10 cellular contexts compared by ENCODE assay signal in genomic region chr2:237743561-237744269, GRCh38. TPM values are rescaled to one million over a fixed set of nuclear protein-coding genes. Genes with fewer than 3 reads are reported as not detected.
DNase-seq lines count a peak whose midpoint lies in the region; ATAC-seq and TF ChIP-seq lines count a peak whose summit lies in the region.
"Had no signal": no experiment of that assay in that cellular context is flagged by ENCODE, and none has a peak within 500 bp of the region (broad histone marks: within the 10 kb centered on the region; RNA-seq: fewer than 3 reads in every experiment).

No MANE protein-coding gene starts in this region.

- TF ChIP-seq CTCF in type B pancreatic cell (conservative IDR thresholded peaks at IDR 0.05), result peak; percentile 57

- H3K4me1 Mint-ChIP-seq in activated T-cell treated with anti-CD3 and anti-CD28 coated beads, Interleukin-2, amount 50 U/mL, for 72 hours (ENCODE audit: low read depth), result peaks cover 31% of the 10 kb centered on the region
- H3K4me1 Mint-ChIP-seq in activated T-helper 2 cell treated with anti-CD3 and anti-CD28 coated beads, Interferon-gamma antibody, Interleukin-2, Interleukin-4, amounts not matched to agents 10 μg/mL and 5 μg/mL and 100 μg/mL, durations not matched to agents 14 hours and 24 hours and 36 hours (ENCODE audit: low read depth), result peaks cover 15% of the 10 kb centered on the region
- H3K4me1 Mint-ChIP-seq in type B pancreatic cell (ENCODE audit: unreplicated experiment), result peaks cover 46% of the 10 kb centered on the region

- H3K36me3 Mint-ChIP-seq in activated T-cell treated with anti-CD3 and anti-CD28 coated beads, Interleukin-2, amount 50 U/mL, for 72 hours (ENCODE audit: insufficient read depth in 2 of 2), result peaks cover 9 to 11% of the 10 kb centered on the region in 2 donors
- H3K36me3 Mint-ChIP-seq in activated T-helper 2 cell treated with anti-CD3 and anti-CD28 coated beads, Interferon-gamma antibody, Interleukin-2, Interleukin-4, amounts not matched to agents 10 μg/mL and 5 μg/mL and 100 μg/mL, durations not matched to agents 14 hours and 24 hours and 36 hours (ENCODE audit: low read depth), result peaks cover 55% of the 10 kb centered on the region
- H3K36me3 Mint-ChIP-seq in type B pancreatic cell, result peaks cover 10% of the 10 kb centered on the region

- no peaks in the 10 kb centered on the region for H3K9me3 Mint-ChIP-seq in activated T-cell treated with anti-CD3 and anti-CD28 coated beads, Interleukin-2, amount 50 U/mL, for 72 hours
- no peaks in the 10 kb centered on the region for H3K9me3 Mint-ChIP-seq in activated T-helper 2 cell treated with anti-CD3 and anti-CD28 coated beads, Interferon-gamma antibody, Interleukin-2, Interleukin-4, amounts not matched to agents 10 μg/mL and 5 μg/mL and 100 μg/mL, durations not matched to agents 14 hours and 24 hours and 36 hours
- H3K9me3 Mint-ChIP-seq in type B pancreatic cell, result no peaks in the 10 kb centered on the region

- no peak overlapping the region for H3K4me3 Mint-ChIP-seq in activated T-cell treated with anti-CD3 and anti-CD28 coated beads, Interleukin-2, amount 50 U/mL, for 72 hours
- no peak overlapping the region for H3K4me3 Mint-ChIP-seq in activated T-helper 2 cell treated with anti-CD3 and anti-CD28 coated beads, Interferon-gamma antibody, Interleukin-2, Interleukin-4, amounts not matched to agents 10 μg/mL and 5 μg/mL and 100 μg/mL, durations not matched to agents 14 hours and 24 hours and 36 hours (ENCODE audit: low read depth)
- peak overlapping the region; percentile 46 for H3K4me3 Mint-ChIP-seq in type B pancreatic cell

- H3K27me3 Mint-ChIP-seq in activated T-cell treated with anti-CD3 and anti-CD28 coated beads, Interleukin-2, amount 50 U/mL, for 72 hours (ENCODE audit: low read depth), result no peaks in the 10 kb centered on the region
- no peaks in the 10 kb centered on the region for H3K27me3 Mint-ChIP-seq in activated T-helper 2 cell treated with anti-CD3 and anti-CD28 coated beads, Interferon-gamma antibody, Interleukin-2, Interleukin-4, amounts not matched to agents 10 μg/mL and 5 μg/mL and 100 μg/mL, durations not matched to agents 14 hours and 24 hours and 36 hours (ENCODE audit: low read depth)
- H3K27me3 Mint-ChIP-seq in type B pancreatic cell, result no peaks in the 10 kb centered on the region

- intact Hi-C loops in activated T-helper 2 cell treated with anti-CD3 and anti-CD28 coated beads, Interferon-gamma antibody, Interleukin-2, Interleukin-4, amounts not matched to agents 10 μg/mL and 5 μg/mL and 100 μg/mL, durations not matched to agents 14 hours and 24 hours and 36 hours (cut with micrococcal nuclease), result loop anchor here (2.0 kb wide), 3 partner anchors 13 to 163 kb away; no protein-coding TSS in a partner anchor

- ATAC-seq in activated T-cell treated with anti-CD3 and anti-CD28 coated beads, Interleukin-2, amount 50 U/mL, for 72 hours (replicated peaks in 1 of 2), result no peak
- no peak for ATAC-seq in HG03045 (IDR thresholded peaks at IDR 0.05; ENCODE audit: unreplicated experiment)

- H3K27ac Mint-ChIP-seq in activated T-cell treated with anti-CD3 and anti-CD28 coated beads, Interleukin-2, amount 50 U/mL, for 72 hours, result peak overlapping the region; percentile 86
- peak overlapping the region; percentile 53 for H3K27ac Mint-ChIP-seq in activated T-helper 2 cell treated with anti-CD3 and anti-CD28 coated beads, Interferon-gamma antibody, Interleukin-2, Interleukin-4, amounts not matched to agents 10 μg/mL and 5 μg/mL and 100 μg/mL, durations not matched to agents 14 hours and 24 hours and 36 hours
- peak overlapping the region; percentile 75 for H3K27ac Mint-ChIP-seq in type B pancreatic cell

- DNase-seq in activated T-cell treated with anti-CD3 and anti-CD28 coated beads, Interleukin-2, amount 50 U/mL, for 72 hours, result no peak
- no peak for DNase-seq in activated T-cell treated with anti-CD3 and anti-CD28 coated beads, Interleukin-2, amount 50 U/mL, for 1 hour
- DNase-seq in activated T-helper 2 cell treated with anti-CD3 and anti-CD28 coated beads, Interferon-gamma antibody, Interleukin-2, Interleukin-4, amounts not matched to agents 10 μg/mL and 5 μg/mL and 100 μg/mL, durations not matched to agents 14 hours and 24 hours and 36 hours (ENCODE audit: low spot score), result no peak
- DNase-seq in left kidney (ENCODE audit: low read depth, low spot score) (peak; percentile 23), type B pancreatic cell (ENCODE audit: extremely low spot score, unreplicated experiment) (no peak), kidney tubule cell (ENCODE audit: low spot score) (no peak)
- DNase-seq in stimulated activated naive CD4-positive, alpha-beta T cell treated with Interleukin-2 at 50 U/mL for 16 hours (lab: John Stamatoyannopoulos, UW), result no peak
- DNase-seq: DMS79; stimulated activated CD4-positive, alpha-beta T cell treated with anti-CD3 and anti-CD28 coated beads, Interleukin-4, amount 100 ng/mL, for 1 hour had no signal

RNA-seq across cellular contexts. Expression of gene RBM44, which starts 54.9 kb away (rescaled TPM):
- total RNA-seq in activated T-cell treated with anti-CD3 and anti-CD28 coated beads, Interleukin-2, amount 50 U/mL, for 72 hours, result 1 to 10 TPM; 1.9 TPM
- 0.92 and 1.0 TPM in 2 replicates for total RNA-seq in activated T-helper 2 cell treated with anti-CD3 and anti-CD28 coated beads, Interferon-gamma antibody, Interleukin-2, Interleukin-4, amounts not matched to agents 10 μg/mL and 5 μg/mL and 100 μg/mL, durations not matched to agents 14 hours and 24 hours and 36 hours
- total RNA-seq in type B pancreatic cell (ENCODE audit: low replicate concordance), result 0.24 and 0.41 TPM in 2 replicates
